9 cellular contexts compared by ENCODE assay signal in the genomic region with DNA sequence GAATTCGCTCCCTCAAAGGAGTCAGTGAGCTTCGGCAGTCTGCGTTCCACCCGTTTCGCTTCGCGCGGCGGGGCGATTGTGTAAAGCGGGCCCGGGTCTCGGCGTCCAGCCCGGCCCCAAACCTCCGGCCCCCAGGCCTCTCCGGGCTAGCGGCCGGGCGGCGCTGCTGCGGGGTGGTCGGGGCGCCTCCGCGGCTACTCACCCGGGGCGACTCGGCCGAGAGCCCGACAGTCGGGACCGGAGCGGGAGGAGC. TPM values are rescaled to one million over a fixed set of nuclear protein-coding genes. Genes with fewer than 3 reads are reported as not detected.
A peak's percentile ranks its signal among the peaks of the same experiment; 100 is the strongest.
DNase-seq lines count a peak whose midpoint lies in the region; ATAC-seq and TF ChIP-seq lines count a peak whose summit lies in the region.
"Had no signal": no experiment of that assay in that cellular context is flagged by ENCODE, and none has a peak within 500 bp of the region (broad histone marks: within the 10 kb centered on the region; RNA-seq: fewer than 3 reads in every experiment).

No MANE protein-coding gene starts in this region.

- DNase-seq in caudate nucleus (lab: John Stamatoyannopoulos, UW) (no peak), GM10266 (ENCODE audit: extremely low spot score) (no peak), NCI-H1105 treated with DMSO at 0.1 percent for 48 hours (lab: John Stamatoyannopoulos, UW) (no peak), left colon (no peak)

- ATAC-seq in HG03064 (IDR thresholded peaks at IDR 0.05; ENCODE audit: low read depth, unreplicated experiment), result peak; percentile 9
- no peak for ATAC-seq in HG03565 (IDR thresholded peaks at IDR 0.05; ENCODE audit: unreplicated experiment)
- no peak for ATAC-seq in left colon

- peak overlapping the region; percentile 91 for H3K9ac ChIP-seq in mucosa of stomach (ENCODE audit: low read length)

- H3K4me1 ChIP-seq in mucosa of stomach (ENCODE audit: control insufficient read depth, insufficient read depth, low read length), result peaks cover 52% of the 10 kb centered on the region

- TF ChIP-seq CTCF in 22Rv1 (IDR thresholded peaks at IDR 0.05) (peak; percentile 29), GM10266 (IDR thresholded peaks at IDR 0.05; ENCODE audit: control insufficient read depth, insufficient read depth, low read depth, missing control alignments) (no peak)

- H3K9me3 ChIP-seq in mucosa of stomach (ENCODE audit: control insufficient read depth, low read length), result no peaks in the 10 kb centered on the region

- peaks cover 6% of the 10 kb centered on the region for H3K27me3 ChIP-seq in mucosa of stomach (ENCODE audit: control insufficient read depth, insufficient read depth, low read length)

- H3K27ac ChIP-seq in 22Rv1 (peak overlapping the region; percentile 89), caudate nucleus (ENCODE audit: low read depth, low read length) (peak overlapping the region; percentile 96)

- intact Hi-C loops in left colon (cut with DNase I, micrococcal nuclease), result no loop called here

- H3K4me3 ChIP-seq in mucosa of stomach (ENCODE audit: low read length), result peak overlapping the region; percentile 61

- H3K36me3 ChIP-seq in mucosa of stomach (ENCODE audit: control insufficient read depth, insufficient read depth, low read length), result no peaks in the 10 kb centered on the region

RNA-seq across cellular contexts. Expression of gene CHDH, which starts 0.4 kb away (rescaled TPM):
- 10 to 100 TPM; 30.6 to 34.1 TPM for total RNA-seq in left colon

RNA-seq across cellular contexts. Expression of gene IL17RB, which starts 0.6 kb away (rescaled TPM):
- 10 to 100 TPM; 10.9 to 15.6 TPM for total RNA-seq in left colon
- total RNA-seq: pulmonary artery endothelial cell had no signal

RNA-seq across cellular contexts. Expression of gene ACTR8, which starts 36.1 kb away (rescaled TPM):
- total RNA-seq in left colon, result 10 to 100 TPM; 19.0 to 27.7 TPM

RNA-seq across cellular contexts. Expression of gene SELENOK, which starts 45.9 kb away (rescaled TPM):
- 10 to 100 TPM; 44.2 to 53.4 TPM for total RNA-seq in left colon
